Comparison of ENCODE assay signal across 8 cellular contexts in the genomic region with DNA sequence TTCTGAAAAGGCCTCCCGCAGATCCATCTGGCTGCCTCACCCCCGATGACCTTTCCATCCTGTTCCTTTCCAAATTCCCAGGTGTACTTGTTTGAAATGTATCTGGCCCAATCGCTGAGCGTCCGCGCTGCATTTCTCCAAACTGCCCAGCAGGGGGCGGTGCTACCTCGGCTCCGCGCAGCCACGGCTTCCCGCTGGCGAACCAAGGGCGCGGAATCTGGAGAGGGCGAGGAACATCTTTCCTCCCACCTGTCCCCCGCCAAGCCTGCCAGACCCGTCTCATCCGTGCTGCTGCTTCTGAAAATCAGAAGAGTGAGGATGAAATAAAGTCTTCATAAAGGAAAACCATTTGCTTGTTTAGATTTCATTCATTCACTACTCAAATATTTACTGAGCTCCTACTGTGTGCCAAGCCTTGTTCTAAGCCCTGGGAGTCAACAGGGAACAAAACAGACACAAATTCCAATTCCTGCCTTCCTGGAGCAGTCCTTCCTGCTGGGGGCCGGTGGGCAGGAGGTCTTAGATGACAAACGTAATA.
DNase-seq lines count a peak whose midpoint lies in the region; ATAC-seq lines count a peak whose summit lies in the region.

No MANE protein-coding gene starts in this region.

- DNase-seq in SKM-1 (lab: John Stamatoyannopoulos, UW; ENCODE audit: unreplicated experiment) (peak; percentile 10), SKM-1 treated with dmso at 0.1 percent for 144 hours (lab: John Stamatoyannopoulos, UW; ENCODE audit: unreplicated experiment) (no peak), NCI-H226 (peak; percentile 30), medulla oblongata (ENCODE audit: extremely low spot score) (peak; percentile 45)
- peak; percentile 61 to 69 for DNase-seq in activated CD4-positive, alpha-beta T cell treated with anti-CD3 and anti-CD28 coated beads, Interleukin-2, amount 50 U/mL, for 48 hours
- DNase-seq in effector CD4-positive, alpha-beta T cell = peak; percentile 41
- DNase-seq in stimulated activated CD8-positive, alpha-beta memory T cell treated with anti-CD3 and anti-CD28 coated beads, Interleukin-4, amount 100 ng/mL, for 24 hours (ENCODE audit: low read depth) = peak; percentile 33

- no peak for ATAC-seq in HG03457 (IDR thresholded peaks at IDR 0.05; ENCODE audit: unreplicated experiment)
